In genomic region chr18:12377556-12378553, GRCh38 we compare ENCODE assay signal across 8 cellular contexts. TPM values are rescaled to one million over a fixed set of nuclear protein-coding genes. Genes with fewer than 3 reads are reported as not detected.
DNase-seq lines count a peak whose midpoint lies in the region; ATAC-seq and TF ChIP-seq lines count a peak whose summit lies in the region.

No MANE protein-coding gene starts in this region.

- peaks cover 16% of the 10 kb centered on the region for H3K4me1 ChIP-seq in OCI-LY7 (ENCODE audit: insufficient read depth, low read length, poor library complexity, severe bottlenecking)
- peaks cover 14% of the 10 kb centered on the region for H3K4me1 ChIP-seq in ovary (ENCODE audit: insufficient read depth)

- intact Hi-C loops in OCI-LY7 (cut with micrococcal nuclease; ENCODE audit: unreplicated experiment) (loop anchor here (1.0 to 5.0 kb wide), 7 partner anchors 29 to 569 kb away; partner anchors contain the start of genes IMPA2, PRELID3A and PTPN2), ovary (cut with DNase I) (loop anchor here in 3 of 4 donors (10.0 kb wide), 2 partner anchors 53 to 103 kb away; no protein-coding TSS in a partner anchor), posterior cingulate gyrus (cut with DNase I) (loop anchor here (1.0 kb wide), 1 partner anchor 280 kb away; the partner anchor contains the start of gene SPIRE1)

- 10 to 16% (median 11%) methylated on average over 25 to 35 of the region's 35 CpGs for WGBS in ovary, 3 donors

- H3K36me3 ChIP-seq in OCI-LY7 (ENCODE audit: insufficient read depth, low read length) (peaks cover 18% of the 10 kb centered on the region), ovary (no peaks in the 10 kb centered on the region)

- peaks cover 38% of the 10 kb centered on the region for H3K79me2 ChIP-seq in OCI-LY7 (ENCODE audit: insufficient read depth, low read depth, low read length)

- H2AFZ ChIP-seq in OCI-LY7 (ENCODE audit: low read length): peak overlapping the region; percentile 63; the same call in 1 of the 2 replicates

- no peak for DNase-seq in OCI-LY7 (ENCODE audit: low spot score)
- no peak for DNase-seq in endothelial cell (ENCODE audit: low spot score)
- DNase-seq in ovary: no peak
- DNase-seq in posterior cingulate gyrus: no peak
- no peak for DNase-seq in inferior parietal cortex (ENCODE audit: extremely low spot score)

- H3K9me3 Mint-ChIP-seq in endothelial cell (ENCODE audit: unreplicated experiment): no peaks in the 10 kb centered on the region

- H3K4me3 ChIP-seq in OCI-LY7 (ENCODE audit: low read depth, low read length, poor library complexity, severe bottlenecking) (peak overlapping the region; percentile 71), ovary (peak overlapping the region; percentile 38)

- POLR2A ChIA-PET in OCI-LY7 (lab: Charles Lee): interaction anchor here (0.6 to 2.1 kb wide), 15 partner anchors 10 to 1236 kb away, joined by 3 to 10 read pairs (median 6); partner anchors contain the start of gene PRELID3A

- H3K9me3 ChIP-seq in OCI-LY7 (ENCODE audit: low read length) (no peaks in the 10 kb centered on the region), ovary (no peaks in the 10 kb centered on the region)

- peak overlapping the region; percentile 99 for H3K27ac Mint-ChIP-seq in endothelial cell (ENCODE audit: unreplicated experiment)

- no peaks in the 10 kb centered on the region for H3K9me2 ChIP-seq in OCI-LY7 (ENCODE audit: insufficient read depth, low read length)

- TF ChIP-seq POLR2A in ovary (IDR thresholded peaks at IDR 0.05): no peak

- CTCF ChIA-PET in OCI-LY7 (lab: Charles Lee; ENCODE audit: unreplicated experiment): interaction anchor here (0.6 kb wide), 3 partner anchors 13 to 623 kb away, joined by 3 to 4 read pairs (median 3); no protein-coding TSS in a partner anchor

- TF ChIP-seq CTCF in 22Rv1 (IDR thresholded peaks at IDR 0.05): no peak
- 0 out of 2 replicates have a peak, but pooled peaks have one; percentile 5 for TF ChIP-seq CTCF in OCI-LY7 (conservative IDR thresholded peaks at IDR 0.05; ENCODE audit: low read length)
- TF ChIP-seq CTCF in endothelial cell (IDR thresholded peaks at IDR 0.05; ENCODE audit: unreplicated experiment): peak; percentile 26
- TF ChIP-seq CTCF in ovary (IDR thresholded peaks at IDR 0.05): peak in 2 of 3 donors; percentile 54 to 56

- H3K36me3 Mint-ChIP-seq in endothelial cell (ENCODE audit: low read depth, unreplicated experiment): peaks cover 9% of the 10 kb centered on the region

- H3K4me3 Mint-ChIP-seq in endothelial cell (ENCODE audit: unreplicated experiment): peak overlapping the region; percentile 96

- H4K20me1 ChIP-seq in OCI-LY7 (ENCODE audit: insufficient read depth, low read length): peaks cover 14% of the 10 kb centered on the region

- ATAC-seq in GM18508 (IDR thresholded peaks at IDR 0.05; ENCODE audit: insufficient read depth, unreplicated experiment) (peak; percentile 32), HG02981 (IDR thresholded peaks at IDR 0.05; ENCODE audit: unreplicated experiment) (peak; percentile 63)

- no TSS peak for BruUV-seq in OCI-LY7 (replicated peaks; lab: Mats Ljungman, UMichigan)

- H3K27me3 ChIP-seq in ovary: no peaks in the 10 kb centered on the region

- no peak for TF ChIP-seq EP300 in ovary (IDR thresholded peaks at IDR 0.05)

- peaks cover 9% of the 10 kb centered on the region for H3K27me3 Mint-ChIP-seq in endothelial cell (ENCODE audit: unreplicated experiment)

- peak overlapping the region; percentile 86 for H3K4me2 ChIP-seq in OCI-LY7 (ENCODE audit: low read length)

- peaks cover 24% of the 10 kb centered on the region for H3K4me1 Mint-ChIP-seq in endothelial cell (ENCODE audit: unreplicated experiment)

- H3K27ac ChIP-seq in 22Rv1: 0 out of 2 replicates have a peak overlapping the region, but pooled peaks have one; percentile 33
- no peak overlapping the region for H3K27ac ChIP-seq in OCI-LY7 (ENCODE audit: low read depth, low read length, poor library complexity, severe bottlenecking)
- peak overlapping the region; percentile 21 to 60 for H3K27ac ChIP-seq in ovary

RNA-seq across cellular contexts. Expression of gene AFG3L2, which starts 0.8 kb away (rescaled TPM):
- total RNA-seq in OCI-LY7 (2014; rRNA removed; shearing (Covaris generic)): 44.8 and 49.2 TPM in 2 replicates
- 61.3 and 72.7 TPM in 2 replicates for total RNA-seq in OCI-LY7 (2022)
- total RNA-seq in endothelial cell (ENCODE audit: unreplicated experiment): 47.7 TPM
- total RNA-seq in ovary: 10 to 100 TPM; 28.7 to 42.5 (median 36.3) TPM
- polyA plus RNA-seq in ovary: 10 to 100 TPM; 28.3 to 30.0 TPM

RNA-seq across cellular contexts. Expression of gene PRELID3A, which starts 29.9 kb away (rescaled TPM):
- total RNA-seq in OCI-LY7 (2014; rRNA removed; shearing (Covaris generic)): 12.7 and 14.0 TPM in 2 replicates
- total RNA-seq in OCI-LY7 (2022) (24.6 and 28.6 TPM in 2 replicates), endothelial cell (ENCODE audit: unreplicated experiment) (1.5 TPM), ovary (1 to 10 TPM; 1.1 to 8.2 (median 5.7) TPM)
- 1 to 10 TPM; 3.7 to 4.8 TPM for polyA plus RNA-seq in ovary
